8 cellular contexts compared by ENCODE assay signal in genomic region chr18:26088482-26088881, GRCh38. TPM values are rescaled to one million over a fixed set of nuclear protein-coding genes. Genes with fewer than 3 reads are reported as not detected.
DNase-seq lines count a peak whose midpoint lies in the region; ATAC-seq and TF ChIP-seq lines count a peak whose summit lies in the region.

No MANE protein-coding gene starts in this region.

- DNase-seq in BJ (ENCODE audit: low read depth), result no peak
- peak; percentile 5 for DNase-seq in astrocyte of the spinal cord (ENCODE audit: low read depth, low spot score)
- no peak for DNase-seq in dedifferentiated amniotic fluid mesenchymal stem cell (ENCODE audit: extremely low spot score)
- no peak for DNase-seq in NCI-H446 treated with DMSO at 0.1 percent for 48 hours (lab: John Stamatoyannopoulos, UW)
- DNase-seq in aorta, result no peak

- WGBS in HUES64, result 64% methylated on average over 2 of the region's 3 CpGs
- WGBS in aorta, 2 donors, result 43 to 45% methylated on average over 3 of the region's 3 CpGs

- H3K27ac ChIP-seq in HUES64 (ENCODE audit: low read depth, low read length) (no peak overlapping the region), muscle layer of colon (ENCODE audit: low read depth, low read length) (peak overlapping the region; percentile 98), aorta (ENCODE audit: low read depth in 1 of 2, low read length in 2 of 2) (no peak overlapping the region)

- H3K9me3 ChIP-seq in HUES64 (ENCODE audit: insufficient read depth, low read depth, low read length), result no peaks in the 10 kb centered on the region
- H3K9me3 ChIP-seq in muscle layer of colon (ENCODE audit: low read length), result no peaks in the 10 kb centered on the region
- H3K9me3 ChIP-seq in aorta (ENCODE audit: control insufficient read depth, low read length), result no peaks in the 10 kb centered on the region

- H3K27me3 ChIP-seq in BJ (ENCODE audit: control insufficient read depth, insufficient read depth, low read length) (no peaks in the 10 kb centered on the region), HUES64 (ENCODE audit: insufficient read depth, low read length) (no peaks in the 10 kb centered on the region), muscle layer of colon (ENCODE audit: control insufficient read depth in 1 of 2, insufficient read depth in 2 of 2, low read length in 2 of 2) (no peaks in the 10 kb centered on the region), aorta (ENCODE audit: control insufficient read depth in 1 of 2, insufficient read depth in 2 of 2, low read length in 1 of 2) (no peaks in the 10 kb centered on the region)

- in situ Hi-C loops in astrocyte of the spinal cord (cut with HindIII; ENCODE audit: low sequenced_read_pairs), result no loop called here

- no peak for TF ChIP-seq CTCF in BJ (IDR thresholded peaks at IDR 0.05; ENCODE audit: insufficient read depth, low read depth, low read length)
- no peak for TF ChIP-seq CTCF in astrocyte of the spinal cord (IDR thresholded peaks at IDR 0.05; ENCODE audit: low read depth, low read length)

- ATAC-seq in HG02798 (IDR thresholded peaks at IDR 0.05; ENCODE audit: poor library complexity, unreplicated experiment) (no peak), aorta (ENCODE audit: low FRiP score) (no peak)

- H3K36me3 ChIP-seq in BJ (ENCODE audit: control insufficient read depth, insufficient read depth, low read length) (0 out of 2 replicates have a peak, but pooled peaks cover 1% of the 10 kb centered on the region), HUES64 (ENCODE audit: insufficient read depth, low read length) (peaks cover 41% of the 10 kb centered on the region), muscle layer of colon (ENCODE audit: insufficient read depth, low read length) (peaks cover 13% of the 10 kb centered on the region), aorta (ENCODE audit: control insufficient read depth in 1 of 2, insufficient read depth in 2 of 2, low read length in 1 of 2) (no peaks in the 10 kb centered on the region)

- H3K4me1 ChIP-seq in HUES64 (ENCODE audit: insufficient read depth, low read length) (peaks cover 17% of the 10 kb centered on the region), muscle layer of colon (ENCODE audit: insufficient read depth, low read length) (peaks cover 19% of the 10 kb centered on the region), aorta (ENCODE audit: control insufficient read depth in 1 of 2, insufficient read depth in 2 of 2, low read length in 2 of 2) (no peaks in the 10 kb centered on the region)

- CTCF ChIA-PET in BJ (lab: Yijun Ruan, JAX), result no interaction called here

- POLR2A ChIA-PET in BJ (lab: Charles Lee), result no interaction called here

- intact Hi-C loops in aorta (cut with DNase I), result loop anchor here (5.0 to 10.0 kb wide), 2 partner anchors 134 to 566 kb away; no protein-coding TSS in a partner anchor

- H3K9ac ChIP-seq in HUES64 (ENCODE audit: low read depth, low read length) (no peak overlapping the region), muscle layer of colon (ENCODE audit: low read length) (peak overlapping the region; percentile 45)

- H3K4me3 ChIP-seq in BJ (ENCODE audit: low read depth, low read length) (peak overlapping the region; percentile 79), HUES64 (ENCODE audit: low read length) (peak overlapping the region; percentile 99), astrocyte of the spinal cord (ENCODE audit: low read depth, low read length) (peak overlapping the region; percentile 88), muscle layer of colon (ENCODE audit: low read depth in 1 of 2, low read length in 2 of 2) (peak overlapping the region in 1 of 2 donors; percentile 95), aorta (ENCODE audit: low read length in 2 of 2) (peak overlapping the region in 1 of 2 donors; percentile 20)

RNA-seq across cellular contexts. Expression of gene SS18, which starts 1.9 kb away (rescaled TPM):
- polyA plus RNA-seq in BJ (2011; rRNA removed) (153 and 163 TPM in 2 replicates), aorta (10 to 100 TPM; 26.4 to 50.8 TPM)
- polyA minus RNA-seq in BJ (2011; rRNA and poly(A)+ RNA removed), result 224 and 458 TPM in 2 replicates
- 60.6 TPM for polyA plus RNA-seq in HUES64 (2013, experiment 1 of 2)
- polyA plus RNA-seq in HUES64 (2013, experiment 2 of 2), result 65.2 TPM
- total RNA-seq in aorta, result 10 to 100 TPM; 70.8 to 81.3 TPM

RNA-seq across cellular contexts. Expression of gene PSMA8, which starts 45.2 kb away (rescaled TPM):
- polyA plus RNA-seq in BJ (2011; rRNA removed), result not detected in 2 replicates
- polyA minus RNA-seq in BJ (2011; rRNA and poly(A)+ RNA removed), result not detected in 2 replicates
- polyA plus RNA-seq in HUES64 (2013, experiment 1 of 2), result not detected
- not detected for polyA plus RNA-seq in HUES64 (2013, experiment 2 of 2)
- total RNA-seq in aorta, result not detected
- not detected for polyA plus RNA-seq in aorta
